Comparison of ENCODE assay signal across 8 cellular contexts in genomic region chrX:17736856-17737706, GRCh38. TPM values are rescaled to one million over a fixed set of nuclear protein-coding genes. Genes with fewer than 3 reads are reported as not detected.
A peak's percentile ranks its signal among the peaks of the same experiment; 100 is the strongest.
DNase-seq lines count a peak whose midpoint lies in the region; ATAC-seq and TF ChIP-seq lines count a peak whose summit lies in the region.

SCML1 (plus strand) TSS chrX:17737493; CDS start chrX:17744187, 6,694 bp downstream.

- H3K9me3 Mint-ChIP-seq in endodermal cell (no peaks in the 10 kb centered on the region), memory B cell (no peaks in the 10 kb centered on the region)

- H3K4me3 Mint-ChIP-seq in endodermal cell (peak within 1 kb of the TSS; percentile 63), memory B cell (peak within 1 kb of the TSS; percentile 92)

- H3K27ac Mint-ChIP-seq in endodermal cell (peak within 1 kb of the TSS; percentile 91), memory B cell (peak within 1 kb of the TSS; percentile 89)

- ATAC-seq in GM18907 (IDR thresholded peaks at IDR 0.05; ENCODE audit: unreplicated experiment): peak; percentile 73
- peak; percentile 63 for ATAC-seq in HG03457 (IDR thresholded peaks at IDR 0.05; ENCODE audit: unreplicated experiment)
- peak; percentile 79 for ATAC-seq in memory B cell (ENCODE audit: low read depth)

- H3K4me1 Mint-ChIP-seq in endodermal cell (peaks cover 11% of the 10 kb centered on the region), memory B cell (peaks cover 6% of the 10 kb centered on the region)

- no peaks in the 10 kb centered on the region for H3K36me3 ChIP-seq in endodermal cell (ENCODE audit: control insufficient read depth, insufficient read depth, low read length)

- H3K27me3 ChIP-seq in endodermal cell (ENCODE audit: control insufficient read depth, insufficient read depth, low read length, poor library complexity, severe bottlenecking): peaks cover 27% of the 10 kb centered on the region

- H3K9ac ChIP-seq in endodermal cell (ENCODE audit: extremely low read depth, low read length, poor library complexity, severe bottlenecking): peak within 1 kb of the TSS; percentile 44

- WGBS in endodermal cell (ENCODE audit: insufficient coverage in 1 of 2, insufficient read length in 1 of 2), 2 experiments: 1% methylated on average over 46 of the region's 67 CpGs; no CpG with 5 or more reads in 1 of the 2 experiments

- no peaks in the 10 kb centered on the region for H3K36me3 Mint-ChIP-seq in endodermal cell (ENCODE audit: low read depth)
- peaks cover 2% of the 10 kb centered on the region for H3K36me3 Mint-ChIP-seq in memory B cell

- H3K9me3 ChIP-seq in endodermal cell (ENCODE audit: control insufficient read depth, low read length): no peaks in the 10 kb centered on the region

- H3K4me3 ChIP-seq in endodermal cell (ENCODE audit: low read length): peak within 1 kb of the TSS; percentile 80

- peak within 1 kb of the TSS; percentile 63 for H3K27ac ChIP-seq in endodermal cell (ENCODE audit: low read depth, low read length)

- no peaks in the 10 kb centered on the region for H3K4me1 ChIP-seq in endodermal cell (ENCODE audit: control insufficient read depth, insufficient read depth, low read length)

- DNase-seq in A172 (ENCODE audit: low spot score) (peak; percentile 96), NCI-H82 (lab: John Stamatoyannopoulos, UW) (peak; percentile 99), endodermal cell (peak; percentile 96), memory B cell (ENCODE audit: low spot score in 2 of 2) (peak; percentile 51 to 55)
- peak; percentile 87 for DNase-seq in activated CD8-positive, alpha-beta memory T cell treated with anti-CD3 and anti-CD28 coated beads, Interleukin-2, amount 50 U/mL, for 4 hours
- DNase-seq in stimulated activated CD4-positive, alpha-beta T cell treated with anti-CD3 and anti-CD28 coated beads, TNF-alpha, amount 100 ng/mL, for 4 hours (ENCODE audit: low read depth in 3 of 3): peak; percentile 72 to 85 (median 85)

- H3K27me3 Mint-ChIP-seq in endodermal cell (ENCODE audit: insufficient read depth) (peaks cover 42% of the 10 kb centered on the region), memory B cell (peaks cover 4% of the 10 kb centered on the region)

- TF ChIP-seq CTCF in endodermal cell (conservative IDR thresholded peaks at IDR 0.05): no peak

RNA-seq across cellular contexts. Expression of gene SCML1, which starts in this region (rescaled TPM):
- 24.9 and 26.4 TPM in 2 replicates for total RNA-seq in A172 (2014; rRNA removed; shearing (Covaris generic))
- 1 to 10 TPM in 1 of 2 donors, under 1 TPM in 1; 0.59 to 2.2 TPM for total RNA-seq in endodermal cell
- polyA plus RNA-seq in endodermal cell (2013, experiment 1 of 2): 21.2 TPM
- 19.5 TPM for polyA plus RNA-seq in endodermal cell (2013, experiment 2 of 2)

Comparison
In these comparisons a context has a peak if more than half of its experiments do, and no peak if none do; other contexts are left out.
1. Peak in every context shown above with its lines: DNase-seq, ATAC-seq, H3K4me3 ChIP-seq and H3K27ac ChIP-seq.